In genomic region chr18:75544051-75544481, GRCh38 we compare ENCODE assay signal across 20 cellular contexts.
DNase-seq lines count a peak whose midpoint lies in the region; ATAC-seq and TF ChIP-seq lines count a peak whose summit lies in the region.
"Had no signal": no experiment of that assay in that cellular context is flagged by ENCODE, and none has a peak within 500 bp of the region (broad histone marks: within the 10 kb centered on the region; RNA-seq: fewer than 3 reads in every experiment).

No MANE protein-coding gene starts in this region.

- H3K4me3 ChIP-seq in mammary epithelial cell (replicated peaks in 1 of 3; ENCODE audit: insufficient read depth in 1 of 3, low read depth in 2 of 3, low read length in 3 of 3), result no peak overlapping the region
- H3K4me3 ChIP-seq: gastrocnemius medialis, skin epidermis, thoracic aorta had no signal

- H2AFZ ChIP-seq in mammary epithelial cell (ENCODE audit: low read depth, low read length), result no peak overlapping the region

- H4K20me1 ChIP-seq in mammary epithelial cell (ENCODE audit: insufficient read depth, low read length), result no peaks in the 10 kb centered on the region

- CTCF ChIA-PET in mammary epithelial cell (lab: Charles Lee; ENCODE audit: low non-redundant PET), result no interaction called here

- no peaks in the 10 kb centered on the region for H3K9me3 ChIP-seq in mammary epithelial cell (replicated peaks; ENCODE audit: insufficient read depth, low read length)
- H3K9me3 ChIP-seq: gastrocnemius medialis, thoracic aorta had no signal

- H3K36me3 ChIP-seq in mammary epithelial cell (ENCODE audit: insufficient read depth, low read length), result no peaks in the 10 kb centered on the region
- H3K36me3 ChIP-seq: gastrocnemius medialis, thoracic aorta had no signal

- ATAC-seq in HG03280 (IDR thresholded peaks at IDR 0.05; ENCODE audit: unreplicated experiment), result no peak
- ATAC-seq: gastrocnemius medialis; Panc1; stimulated activated effector memory CD8-positive, alpha-beta T cell treated with anti-CD3 and anti-CD28 coated beads, Interleukin-12 subunit alpha, Interleukin-12 subunit beta, amount 100 ng/mL, for 72 hours had no signal

- H3K27ac Mint-ChIP-seq in osteocyte (ENCODE audit: unreplicated experiment), result no peak overlapping the region
- no peak overlapping the region for H3K27ac Mint-ChIP-seq in activated T-helper 1 cell treated with anti-CD3 and anti-CD28 coated beads, Interleukin-12 subunit alpha, Interleukin-12 subunit beta, Interleukin-2, Interleukin-4 antibody, amounts not matched to agents 30 ng/mL and 10 ng/mL and 1 ng/mL, durations not matched to agents 14 hours and 24 hours and 36 hours
- H3K27ac Mint-ChIP-seq: activated naive CD4-positive, alpha-beta T cell treated with anti-CD3 and anti-CD28 coated beads, Interleukin-2, amount 10 ng/mL, durations not matched to agents 7 days and 5 days; stimulated activated effector memory CD8-positive, alpha-beta T cell treated with anti-CD3 and anti-CD28 coated beads, Interleukin-12 subunit alpha, Interleukin-12 subunit beta, amount 100 ng/mL, for 72 hours; T-helper 2 cell treated with Interferon-gamma antibody and Interleukin-4, amounts not matched to agents 5 μg/mL and 100 μg/mL, for 36 hours had no signal

- H3K4me1 ChIP-seq in mammary epithelial cell (ENCODE audit: insufficient read depth, low read length), result peaks cover 10% of the 10 kb centered on the region
- H3K4me1 ChIP-seq: gastrocnemius medialis had no signal

- H3K4me3 Mint-ChIP-seq in osteocyte (ENCODE audit: unreplicated experiment), result no peak overlapping the region
- H3K4me3 Mint-ChIP-seq in activated T-helper 1 cell treated with anti-CD3 and anti-CD28 coated beads, Interleukin-12 subunit alpha, Interleukin-12 subunit beta, Interleukin-2, Interleukin-4 antibody, amounts not matched to agents 30 ng/mL and 10 ng/mL and 1 ng/mL, durations not matched to agents 14 hours and 24 hours and 36 hours, result no peak overlapping the region
- H3K4me3 Mint-ChIP-seq: activated naive CD4-positive, alpha-beta T cell treated with anti-CD3 and anti-CD28 coated beads, Interleukin-2, amount 10 ng/mL, durations not matched to agents 7 days and 5 days; activated T-cell treated with anti-CD3 and anti-CD28 coated beads, Interleukin-2, amount 50 U/mL, for 4 hours; stimulated activated effector memory CD8-positive, alpha-beta T cell treated with anti-CD3 and anti-CD28 coated beads, Interleukin-12 subunit alpha, Interleukin-12 subunit beta, amount 100 ng/mL, for 72 hours; T-helper 2 cell treated with Interferon-gamma antibody and Interleukin-4, amounts not matched to agents 5 μg/mL and 100 μg/mL, for 36 hours had no signal

- no peaks in the 10 kb centered on the region for H3K36me3 Mint-ChIP-seq in osteocyte (ENCODE audit: unreplicated experiment)
- H3K36me3 Mint-ChIP-seq in activated T-helper 1 cell treated with anti-CD3 and anti-CD28 coated beads, Interleukin-12 subunit alpha, Interleukin-12 subunit beta, Interleukin-2, Interleukin-4 antibody, amounts not matched to agents 30 ng/mL and 10 ng/mL and 1 ng/mL, durations not matched to agents 14 hours and 24 hours and 36 hours (ENCODE audit: low read depth), result no peaks in the 10 kb centered on the region
- H3K36me3 Mint-ChIP-seq: activated naive CD4-positive, alpha-beta T cell treated with anti-CD3 and anti-CD28 coated beads, Interleukin-2, amount 10 ng/mL, durations not matched to agents 7 days and 5 days; stimulated activated effector memory CD8-positive, alpha-beta T cell treated with anti-CD3 and anti-CD28 coated beads, Interleukin-12 subunit alpha, Interleukin-12 subunit beta, amount 100 ng/mL, for 72 hours had no signal

- dilution Hi-C loops in mammary epithelial cell (cut with HindIII; ENCODE audit: low sequenced_read_pairs), result no loop called here

- peaks cover 4% of the 10 kb centered on the region for H3K27me3 Mint-ChIP-seq in osteocyte (ENCODE audit: unreplicated experiment)
- H3K27me3 Mint-ChIP-seq in activated T-helper 1 cell treated with anti-CD3 and anti-CD28 coated beads, Interleukin-12 subunit alpha, Interleukin-12 subunit beta, Interleukin-2, Interleukin-4 antibody, amounts not matched to agents 30 ng/mL and 10 ng/mL and 1 ng/mL, durations not matched to agents 14 hours and 24 hours and 36 hours (ENCODE audit: insufficient read depth), result peaks cover 4% of the 10 kb centered on the region
- H3K27me3 Mint-ChIP-seq: activated naive CD4-positive, alpha-beta T cell treated with anti-CD3 and anti-CD28 coated beads, Interleukin-2, amount 10 ng/mL, durations not matched to agents 7 days and 5 days had no signal

- H3K4me1 Mint-ChIP-seq in osteocyte (ENCODE audit: unreplicated experiment), result no peaks in the 10 kb centered on the region
- no peaks in the 10 kb centered on the region for H3K4me1 Mint-ChIP-seq in activated T-helper 1 cell treated with anti-CD3 and anti-CD28 coated beads, Interleukin-12 subunit alpha, Interleukin-12 subunit beta, Interleukin-2, Interleukin-4 antibody, amounts not matched to agents 30 ng/mL and 10 ng/mL and 1 ng/mL, durations not matched to agents 14 hours and 24 hours and 36 hours (ENCODE audit: low read depth)
- H3K4me1 Mint-ChIP-seq: activated naive CD4-positive, alpha-beta T cell treated with anti-CD3 and anti-CD28 coated beads, Interleukin-2, amount 10 ng/mL, durations not matched to agents 7 days and 5 days; stimulated activated effector memory CD8-positive, alpha-beta T cell treated with anti-CD3 and anti-CD28 coated beads, Interleukin-12 subunit alpha, Interleukin-12 subunit beta, amount 100 ng/mL, for 72 hours had no signal

- DNase-seq in Daoy (ENCODE audit: low read depth) (peak; percentile 85), HT1080 (ENCODE audit: low read depth) (peak; percentile 37), mammary epithelial cell (no peak), osteocyte (ENCODE audit: extremely low spot score, unreplicated experiment) (peak; percentile 60), DMS114 treated with DMSO at 0.1 percent for 48 hours (lab: John Stamatoyannopoulos, UW; ENCODE audit: unreplicated experiment) (no peak)
- DNase-seq in activated T-helper 1 cell treated with anti-CD3 and anti-CD28 coated beads, Interleukin-12 subunit alpha, Interleukin-12 subunit beta, Interleukin-2, Interleukin-4 antibody, amounts not matched to agents 30 ng/mL and 10 ng/mL and 1 ng/mL, durations not matched to agents 14 hours and 24 hours and 36 hours (ENCODE audit: low spot score), result no peak
- DNase-seq: activated CD4-positive, CD25-positive, alpha-beta regulatory T cell treated with anti-CD3 and anti-CD28 coated beads, Interleukin-2, amount 50 U/mL, for 72 hours; activated naive CD4-positive, alpha-beta T cell treated with anti-CD3 and anti-CD28 coated beads, Interleukin-2, amount 10 ng/mL, durations not matched to agents 7 days and 5 days; activated T-cell treated with anti-CD3 and anti-CD28 coated beads, Interleukin-2, amount 50 U/mL, for 4 hours; aorta; DMS79 treated with DMSO at 0.1 percent for 48 hours; gastrocnemius medialis; NCI-H510A; stimulated activated CD4-positive, alpha-beta T cell treated with anti-CD3 and anti-CD28 coated beads, Interleukin-2, amount 100 ng/mL, for 24 hours had no signal

- H3K9me3 Mint-ChIP-seq in osteocyte (ENCODE audit: unreplicated experiment), result no peaks in the 10 kb centered on the region
- no peaks in the 10 kb centered on the region for H3K9me3 Mint-ChIP-seq in activated T-helper 1 cell treated with anti-CD3 and anti-CD28 coated beads, Interleukin-12 subunit alpha, Interleukin-12 subunit beta, Interleukin-2, Interleukin-4 antibody, amounts not matched to agents 30 ng/mL and 10 ng/mL and 1 ng/mL, durations not matched to agents 14 hours and 24 hours and 36 hours
- H3K9me3 Mint-ChIP-seq: activated naive CD4-positive, alpha-beta T cell treated with anti-CD3 and anti-CD28 coated beads, Interleukin-2, amount 10 ng/mL, durations not matched to agents 7 days and 5 days; activated T-cell treated with anti-CD3 and anti-CD28 coated beads, Interleukin-2, amount 50 U/mL, for 4 hours; stimulated activated effector memory CD8-positive, alpha-beta T cell treated with anti-CD3 and anti-CD28 coated beads, Interleukin-12 subunit alpha, Interleukin-12 subunit beta, amount 100 ng/mL, for 72 hours; T-helper 2 cell treated with Interferon-gamma antibody and Interleukin-4, amounts not matched to agents 5 μg/mL and 100 μg/mL, for 36 hours had no signal

- TF ChIP-seq CTCF in mammary epithelial cell (conservative IDR thresholded peaks at IDR 0.05 in 1 of 2, IDR thresholded peaks at IDR 0.05 in 1 of 2; ENCODE audit: extremely low read depth in 1 of 2, insufficient read depth in 1 of 2, low read depth in 1 of 2, low read length in 2 of 2) (no peak), osteocyte (IDR thresholded peaks at IDR 0.05) (no peak)

- no peaks in the 10 kb centered on the region for H3K79me2 ChIP-seq in mammary epithelial cell (ENCODE audit: insufficient read depth, low read length)

- no peak overlapping the region for H3K9ac ChIP-seq in mammary epithelial cell (ENCODE audit: insufficient read depth, low read length)

- no peak overlapping the region for H3K27ac ChIP-seq in mammary epithelial cell (ENCODE audit: insufficient read depth, low read depth, low read length)
- H3K27ac ChIP-seq: gastrocnemius medialis, thoracic aorta had no signal

- H3K27me3 ChIP-seq in mammary epithelial cell (ENCODE audit: insufficient read depth, low read length), result no peaks in the 10 kb centered on the region
- H3K27me3 ChIP-seq: gastrocnemius medialis had no signal

- peak overlapping the region; percentile 10 for H3K4me2 ChIP-seq in mammary epithelial cell (ENCODE audit: insufficient read depth, low read depth, low read length)

- 58% methylated on average over 10 of the region's 10 CpGs for WGBS in mammary epithelial cell (ENCODE audit: low coverage, missing lambda C conversion rate)

- no TSS peak for BruUV-seq in mammary epithelial cell (replicated peaks; lab: Mats Ljungman, UMichigan)

- in situ Hi-C loops in mammary epithelial cell (cut with MboI; ENCODE audit: low sequenced_read_pairs in 2 of 2), result no loop called here

- intact Hi-C loops in mammary epithelial cell (cut with micrococcal nuclease), result no loop called here
- intact Hi-C loops in activated T-helper 1 cell treated with anti-CD3 and anti-CD28 coated beads, Interleukin-12 subunit alpha, Interleukin-12 subunit beta, Interleukin-2, Interleukin-4 antibody, amounts not matched to agents 30 ng/mL and 10 ng/mL and 1 ng/mL, durations not matched to agents 14 hours and 24 hours and 36 hours (cut with micrococcal nuclease), result no loop called here

Comparison
In these comparisons a context has a peak if more than half of its experiments do, and no peak if none do; other contexts are left out.
1. DNase-seq: peak in Daoy (single experiment), HT1080 (single experiment) and osteocyte (single experiment); none in mammary epithelial cell (single experiment), DMS114 treated with DMSO at 0.1 percent for 48 hours (single experiment) and activated T-helper 1 cell treated with anti-CD3 and anti-CD28 coated beads, Interleukin-12 subunit alpha, Interleukin-12 subunit beta, Interleukin-2, Interleukin-4 antibody, amounts not matched to agents 30 ng/mL and 10 ng/mL and 1 ng/mL, durations not matched to agents 14 hours and 24 hours and 36 hours (single experiment).